ENCODE assay signal across 8 cellular contexts in genomic region chr1:21999645-22000044, GRCh38. TPM values are rescaled to one million over a fixed set of nuclear protein-coding genes. Genes with fewer than 3 reads are reported as not detected.
"Had no signal": no experiment of that assay in that cellular context is flagged by ENCODE, and none has a peak within 500 bp of the region (broad histone marks: within the 10 kb centered on the region; RNA-seq: fewer than 3 reads in every experiment).

No MANE protein-coding gene starts in this region.

RNA-seq across cellular contexts. Expression of gene CELA3A, which starts 1.8 kb away (rescaled TPM):
- total RNA-seq: activated CD8-positive, alpha-beta memory T cell treated with anti-CD3 and anti-CD28 coated beads for 36 hours; activated naive CD4-positive, alpha-beta T cell treated with anti-CD3 and anti-CD28 coated beads for 36 hours; activated T-helper 17 cell treated with anti-CD3 and anti-CD28 coated beads, Interleukin-2, amount 50 U/mL, for 72 hours; astrocyte; cardiac septum; osteoblast; T-helper 17 cell; uterus had no signal

RNA-seq across cellular contexts. Expression of gene CELA3B, which starts 22.8 kb away (rescaled TPM):
- total RNA-seq: activated CD8-positive, alpha-beta memory T cell treated with anti-CD3 and anti-CD28 coated beads for 36 hours; activated naive CD4-positive, alpha-beta T cell treated with anti-CD3 and anti-CD28 coated beads for 36 hours; activated T-helper 17 cell treated with anti-CD3 and anti-CD28 coated beads, Interleukin-2, amount 50 U/mL, for 72 hours; astrocyte; cardiac septum; osteoblast; T-helper 17 cell had no signal
